In genomic region chr15:58043192-58043903, GRCh38 we compare ENCODE assay signal across 1 cellular context.
TF ChIP-seq lines count a peak whose summit lies in the region.

No MANE protein-coding gene starts in this region.

TF ChIP-seq in K562, 482 proteins besides CTCF, POLR2A, EP300 and RAD21 (continued from another document):
- no peak for TF ChIP-seq ZNF395 (CRISPR knock-in tag; IDR thresholded peaks at IDR 0.05)
- no peak for TF ChIP-seq NR2F6 (CRISPR knock-in tag; IDR thresholded peaks at IDR 0.05)
- TF ChIP-seq TARDBP (IDR thresholded peaks at IDR 0.05) = 0 out of 2 replicates have a peak, but pooled peaks have one; percentile 31
- TF ChIP-seq CREB5 (CRISPR knock-in tag; IDR thresholded peaks at IDR 0.05) = no peak
- TF ChIP-seq MAFK (IDR thresholded peaks at IDR 0.05; ENCODE audit: low read length) = no peak
- TF ChIP-seq SMC3 (conservative IDR thresholded peaks at IDR 0.05; ENCODE audit: insufficient read depth, low read depth, low read length) = 0 out of 2 replicates have a peak, but pooled peaks have one; percentile 5
- 0 out of 2 replicates have a peak, but pooled peaks have one; percentile 19 for TF ChIP-seq KLF16 (IDR thresholded peaks at IDR 0.05)
- no peak for TF ChIP-seq EWSR1 (IDR thresholded peaks at IDR 0.05; ENCODE audit: borderline replicate concordance, low read depth, partially characterized antibody)
- no peak for TF ChIP-seq ZNF398 (CRISPR knock-in tag; IDR thresholded peaks at IDR 0.05)
- TF ChIP-seq JUN (IDR thresholded peaks at IDR 0.05; ENCODE audit: borderline replicate concordance, low read depth, low read length) = no peak
- no peak for TF ChIP-seq JUN (CRISPR knock-in tag; IDR thresholded peaks at IDR 0.05; ENCODE audit: borderline replicate concordance)
- TF ChIP-seq SNAPC5 (CRISPR knock-in tag; IDR thresholded peaks at IDR 0.05) = no peak
- peak; percentile 77; the same call in 1 of the 2 replicates for TF ChIP-seq ARID3A (IDR thresholded peaks at IDR 0.05; ENCODE audit: borderline replicate concordance, low read depth, low read length)
- no peak for TF ChIP-seq BCOR (IDR thresholded peaks at IDR 0.05)
- no peak for TF ChIP-seq NCOR1 (IDR thresholded peaks at IDR 0.05)
- TF ChIP-seq FIP1L1 (IDR thresholded peaks at IDR 0.05; ENCODE audit: low read depth, low read length, poor library complexity, severe bottlenecking) = no peak
- TF ChIP-seq ELF2 (CRISPR knock-in tag; IDR thresholded peaks at IDR 0.05) = no peak
- TF ChIP-seq ZBTB17 (CRISPR knock-in tag; IDR thresholded peaks at IDR 0.05) = no peak
